ENCODE assay signal across 16 cellular contexts in the genomic region with DNA sequence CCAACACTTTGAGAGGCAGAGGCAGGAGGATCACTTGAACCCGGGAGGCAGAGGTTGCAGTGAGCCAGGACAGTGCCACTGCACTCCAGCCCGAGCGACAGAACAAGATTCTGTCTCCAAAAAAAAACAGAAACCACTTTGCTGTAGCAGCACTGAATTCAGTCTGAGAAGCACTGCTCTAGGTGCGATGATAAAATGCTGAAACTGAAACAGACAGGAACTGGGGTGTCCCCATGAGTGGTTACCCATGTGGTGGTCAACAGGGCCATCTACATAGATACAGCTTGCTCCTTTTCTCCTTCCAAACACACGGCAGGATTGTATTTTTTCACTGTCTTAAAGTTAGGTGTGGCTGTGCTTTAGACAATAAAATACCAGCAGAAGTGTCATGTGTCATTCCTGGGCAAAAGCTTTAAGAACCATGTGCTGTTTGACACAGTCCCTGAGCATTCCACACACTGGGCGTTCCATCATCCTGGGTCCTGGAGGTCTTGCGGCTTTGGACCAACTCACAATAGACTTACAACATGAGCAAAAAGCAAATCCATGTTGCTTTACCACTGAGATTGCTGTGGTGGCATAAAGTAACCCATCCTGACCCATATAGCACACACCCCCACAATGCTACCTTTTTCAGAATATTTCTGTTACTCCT. TPM values are rescaled to one million over a fixed set of nuclear protein-coding genes. Genes with fewer than 3 reads are reported as not detected.
A peak's percentile ranks its signal among the peaks of the same experiment; 100 is the strongest.
DNase-seq lines count a peak whose midpoint lies in the region; ATAC-seq and TF ChIP-seq lines count a peak whose summit lies in the region.
"Had no signal": no experiment of that assay in that cellular context is flagged by ENCODE, and none has a peak within 500 bp of the region (broad histone marks: within the 10 kb centered on the region; RNA-seq: fewer than 3 reads in every experiment).

No MANE protein-coding gene starts in this region.

- peaks cover 0 to 6% (median 0%) of the 10 kb centered on the region in 11 donors for H3K9me3 Mint-ChIP-seq in naive thymus-derived CD4-positive, alpha-beta T cell
- no peaks in the 10 kb centered on the region for H3K9me3 Mint-ChIP-seq in T-cell

- no peak overlapping the region for H3K27ac Mint-ChIP-seq in naive thymus-derived CD4-positive, alpha-beta T cell
- H3K27ac Mint-ChIP-seq in T-cell, result no peak overlapping the region

- H3K27me3 Mint-ChIP-seq in naive thymus-derived CD4-positive, alpha-beta T cell, result peaks cover 0 to 7% (median 2%) of the 10 kb centered on the region in 5 donors
- H3K27me3 Mint-ChIP-seq in T-cell, result peaks cover 3 to 11% of the 10 kb centered on the region in 2 donors

- H3K4me1 ChIP-seq in adipocyte (ENCODE audit: control insufficient read depth, insufficient read depth, low read length), result peaks cover 13% of the 10 kb centered on the region
- H3K4me1 ChIP-seq in naive thymus-derived CD4-positive, alpha-beta T cell (ENCODE audit: control insufficient read depth in 2 of 2, insufficient read depth in 2 of 2, low read length in 2 of 2), result no peaks in the 10 kb centered on the region
- peaks cover 15% of the 10 kb centered on the region for H3K4me1 ChIP-seq in smooth muscle cell (ENCODE audit: low read depth)

- H3K27me3 ChIP-seq in adipocyte (replicated peaks; ENCODE audit: control insufficient read depth, insufficient read depth, low read length) (no peaks in the 10 kb centered on the region), smooth muscle cell (ENCODE audit: low read depth) (no peaks in the 10 kb centered on the region)
- no peaks in the 10 kb centered on the region for H3K27me3 ChIP-seq in naive thymus-derived CD4-positive, alpha-beta T cell (ENCODE audit: control insufficient read depth in 2 of 2, insufficient read depth in 2 of 2, low read length in 2 of 2)
- H3K27me3 ChIP-seq: BLaER1 treated with 17β-estradiol and CSF1 and Interleukin-3, amounts not matched to agents 10 nM and 100 nM had no signal

- POLR2A ChIA-PET in naive thymus-derived CD4-positive, alpha-beta T cell (lab: Charles Lee), result no interaction called here
- POLR2A ChIA-PET in T-cell (lab: Charles Lee), result no interaction called here

- intact Hi-C loops in naive thymus-derived CD4-positive, alpha-beta T cell (cut with micrococcal nuclease), result no loop called here

- CTCF ChIA-PET in naive thymus-derived CD4-positive, alpha-beta T cell (lab: Charles Lee), result interaction anchor here (0.7 kb wide), 1 partner anchor 8 kb away, joined by 3 read pairs; no protein-coding TSS in a partner anchor
- CTCF ChIA-PET in T-cell (lab: Charles Lee), result no interaction called here

- H3K4me3 Mint-ChIP-seq in naive thymus-derived CD4-positive, alpha-beta T cell, result no peak overlapping the region
- no peak overlapping the region for H3K4me3 Mint-ChIP-seq in T-cell

- no peaks in the 10 kb centered on the region for H3K36me3 Mint-ChIP-seq in naive thymus-derived CD4-positive, alpha-beta T cell
- no peaks in the 10 kb centered on the region for H3K36me3 Mint-ChIP-seq in T-cell

- H3K9ac ChIP-seq in adipocyte (ENCODE audit: low read length) (peak overlapping the region; percentile 58), smooth muscle cell (ENCODE audit: low read depth) (no peak overlapping the region)
- H3K9ac ChIP-seq: KMS-11 had no signal

- H3K36me3 ChIP-seq in adipocyte (ENCODE audit: control insufficient read depth, insufficient read depth, low read length, severe bottlenecking) (no peaks in the 10 kb centered on the region), smooth muscle cell (ENCODE audit: low read depth) (no peaks in the 10 kb centered on the region)
- H3K36me3 ChIP-seq in naive thymus-derived CD4-positive, alpha-beta T cell (ENCODE audit: control insufficient read depth in 2 of 3, insufficient read depth in 3 of 3, low read length in 3 of 3), result no peaks in the 10 kb centered on the region

- H3F3A ChIP-seq in smooth muscle cell (ENCODE audit: low read depth), result peaks cover 8% of the 10 kb centered on the region

- peaks cover 0 to 7% (median 0%) of the 10 kb centered on the region in 7 donors for H3K4me1 Mint-ChIP-seq in naive thymus-derived CD4-positive, alpha-beta T cell
- peaks cover 0 to 5% (median 0%) of the 10 kb centered on the region in 3 donors for H3K4me1 Mint-ChIP-seq in T-cell

- no peaks in the 10 kb centered on the region for H3K9me3 ChIP-seq in adipocyte (ENCODE audit: control insufficient read depth, low read length)
- H3K9me3 ChIP-seq in naive thymus-derived CD4-positive, alpha-beta T cell (ENCODE audit: control insufficient read depth in 2 of 3, low read length in 3 of 3), result no peaks in the 10 kb centered on the region
- no peaks in the 10 kb centered on the region for H3K9me3 ChIP-seq in smooth muscle cell (replicated peaks; ENCODE audit: low read depth)

- H3K79me2 ChIP-seq in smooth muscle cell (ENCODE audit: low read depth), result peaks cover 98% of the 10 kb centered on the region

- H4K20me1 ChIP-seq in smooth muscle cell (ENCODE audit: low read depth), result peaks cover 91% of the 10 kb centered on the region

- H3K4me3 ChIP-seq in adipocyte (ENCODE audit: low read length) (no peak overlapping the region), smooth muscle cell (no peak overlapping the region)
- H3K4me3 ChIP-seq in naive thymus-derived CD4-positive, alpha-beta T cell (ENCODE audit: low read length), result no peak overlapping the region
- H3K4me3 ChIP-seq: BLaER1 treated with 17β-estradiol and CSF1 and Interleukin-3, amounts not matched to agents 10 nM and 100 nM had no signal

- H3K27ac ChIP-seq in naive thymus-derived CD4-positive, alpha-beta T cell (ENCODE audit: low read depth, low read length), result no peak overlapping the region
- H3K27ac ChIP-seq in smooth muscle cell (ENCODE audit: low read depth), result no peak overlapping the region
- H3K27ac ChIP-seq: BLaER1 treated with 17β-estradiol and CSF1 and Interleukin-3, amounts not matched to agents 10 nM and 100 nM; KMS-11 had no signal

- WGBS in smooth muscle cell (ENCODE audit: low lambda C conversion rate), result 84% methylated on average over 7 of the region's 7 CpGs

- no peak overlapping the region for H3K4me2 ChIP-seq in smooth muscle cell
- H3K4me2 ChIP-seq: KMS-11 had no signal

- no peak for TF ChIP-seq CTCF in smooth muscle cell (IDR thresholded peaks at IDR 0.05; ENCODE audit: borderline replicate concordance, insufficient read depth, poor library complexity, severe bottlenecking)

- H2AFZ ChIP-seq in smooth muscle cell (ENCODE audit: low read depth), result no peak overlapping the region

- ATAC-seq in GM18498 (IDR thresholded peaks at IDR 0.05; ENCODE audit: unreplicated experiment) (peak; percentile 63), T-cell (replicated peaks in 1 of 4) (no peak), HG02981 (IDR thresholded peaks at IDR 0.05; ENCODE audit: unreplicated experiment) (no peak), GM21515 (IDR thresholded peaks at IDR 0.05; ENCODE audit: unreplicated experiment) (no peak)
- ATAC-seq in naive thymus-derived CD4-positive, alpha-beta T cell, result peak; percentile 27

- DNase-seq in adipocyte (ENCODE audit: low read depth) (no peak), T-cell (no peak), smooth muscle cell (lab: John Stamatoyannopoulos, UW; ENCODE audit: unreplicated experiment) (no peak)
- DNase-seq in naive thymus-derived CD4-positive, alpha-beta T cell, result no peak
- DNase-seq: DMS 273 treated with DMSO at 0.1 percent for 48 hours, GOT3, MM.1S, NCI-H1417, NCI-H2029, NCI-H510A, SHP77 treated with DMSO at 0.1 percent for 48 hours had no signal

RNA-seq across cellular contexts. Expression of a gene that starts 11.5 kb away (rescaled TPM):
- total RNA-seq in naive thymus-derived CD4-positive, alpha-beta T cell, result 10 to 100 TPM in 1 of 5 experiments, 1 to 10 TPM in 3, under 1 TPM in 1; 0.24 to 54.3 (median 3.4) TPM
- under 1 TPM; 0.09 to 0.31 TPM for polyA plus RNA-seq in naive thymus-derived CD4-positive, alpha-beta T cell
- total RNA-seq in T-cell (10 to 100 TPM in 1 of 5 donors, 1 to 10 TPM in 3, under 1 TPM in 1; 0.93 to 10.5 (median 3.8) TPM), smooth muscle cell (103 and 127 TPM in 2 replicates)
- 73.9 and 86.8 TPM in 2 replicates for polyA plus RNA-seq in smooth muscle cell

Comparison
In these comparisons a context has a peak if more than half of its experiments do, and no peak if none do; other contexts are left out.
1. ATAC-seq: peak in GM18498 (single experiment) and naive thymus-derived CD4-positive, alpha-beta T cell (single experiment); none in T-cell (0 of 4), HG02981 (single experiment) and GM21515 (single experiment).